ENCODE assay signal across 7 cellular contexts in genomic region chr2:149984311-149984710, GRCh38.
"Had no signal": no experiment of that assay in that cellular context is flagged by ENCODE, and none has a peak within 500 bp of the region (broad histone marks: within the 10 kb centered on the region; RNA-seq: fewer than 3 reads in every experiment).

No MANE protein-coding gene starts in this region.

- H3K36me3 Mint-ChIP-seq: IgD-negative memory B cell had no signal

- H3K27ac Mint-ChIP-seq: IgD-negative memory B cell had no signal

- H3K27me3 Mint-ChIP-seq: IgD-negative memory B cell had no signal

- DNase-seq: IMR-90, KBM-7 had no signal

- H3K4me3 ChIP-seq: K562 had no signal

- H3K27ac ChIP-seq: HL-60 had no signal

- H3K4me3 Mint-ChIP-seq: IgD-negative memory B cell had no signal

- H3K4me1 Mint-ChIP-seq: IgD-negative memory B cell had no signal

- ATAC-seq: HepG2, K562 had no signal

- FAIRE-seq: HepG2, HTR-8/SVneo, K562 had no signal
